In the genomic region with DNA sequence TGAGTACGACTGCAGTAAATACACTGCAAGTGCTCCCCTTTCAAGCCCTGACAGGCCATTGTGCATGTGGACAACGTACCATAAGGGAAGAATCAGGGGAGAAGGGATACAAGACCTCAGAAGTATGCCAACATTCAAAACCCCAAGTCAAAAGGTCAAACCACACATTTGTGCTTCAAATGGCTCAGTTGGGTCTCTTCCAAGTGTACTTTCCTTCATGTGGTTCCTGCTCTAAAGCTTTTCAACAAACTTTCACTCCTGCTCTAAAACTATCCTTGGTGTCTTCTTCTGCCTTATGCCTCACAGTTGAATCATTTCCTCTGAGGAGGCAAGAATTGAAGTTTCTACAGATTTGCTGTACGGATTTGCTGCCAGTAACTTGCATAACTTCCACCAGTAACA, we compare ENCODE assay signal across 12 cellular contexts.
A peak's percentile ranks its signal among the peaks of the same experiment; 100 is the strongest.
DNase-seq lines count a peak whose midpoint lies in the region; ATAC-seq and TF ChIP-seq lines count a peak whose summit lies in the region.
"Had no signal": no experiment of that assay in that cellular context is flagged by ENCODE, and none has a peak within 500 bp of the region (broad histone marks: within the 10 kb centered on the region; RNA-seq: fewer than 3 reads in every experiment).

No MANE protein-coding gene starts in this region.

- no peaks in the 10 kb centered on the region for H3K27me3 Mint-ChIP-seq in H9 (ENCODE audit: low read depth)
- no peaks in the 10 kb centered on the region for H3K27me3 Mint-ChIP-seq in naive thymus-derived CD4-positive, alpha-beta T cell

- H3K36me3 ChIP-seq in IMR-90 (ENCODE audit: control insufficient read depth, insufficient read depth, low read length) (no peaks in the 10 kb centered on the region), brain microvascular endothelial cell (replicated peaks) (no peaks in the 10 kb centered on the region)
- H3K36me3 ChIP-seq in naive thymus-derived CD4-positive, alpha-beta T cell (ENCODE audit: control insufficient read depth in 2 of 3, insufficient read depth in 3 of 3, low read length in 3 of 3), result no peaks in the 10 kb centered on the region
- H3K36me3 ChIP-seq: gastrocnemius medialis had no signal

- H3K4me1 Mint-ChIP-seq in H9, result peaks cover 14% of the 10 kb centered on the region in 2 experiments
- no peaks in the 10 kb centered on the region for H3K4me1 Mint-ChIP-seq in naive thymus-derived CD4-positive, alpha-beta T cell

- no peak for TF ChIP-seq POLR2A in IMR-90 (IDR thresholded peaks at IDR 0.05; ENCODE audit: low read depth, low read length)

- H2AFZ ChIP-seq in IMR-90 (replicated peaks; ENCODE audit: low read length, poor library complexity), result no peak overlapping the region
- no peak overlapping the region for H2AFZ ChIP-seq in H9 (ENCODE audit: low read length)

- H3K9ac ChIP-seq in IMR-90 (ENCODE audit: low read depth, low read length) (no peak overlapping the region), H9 (ENCODE audit: extremely low read depth, insufficient read length, low read length) (no peak overlapping the region)

- WGBS in IMR-90 (ENCODE audit: extremely low coverage in 2 of 2, insufficient read length in 1 of 2), 2 experiments, result 0% methylated on average over 1 of the region's 3 CpGs; no CpG with 5 or more reads in 1 of the 2 experiments
- WGBS in H9 (ENCODE audit: extremely low coverage, insufficient read length, low lambda C conversion rate), result no CpG with 5 or more reads among the region's 3 CpGs

- H2BK15ac ChIP-seq in IMR-90 (ENCODE audit: low read depth, low read length), result no peak overlapping the region
- no peak overlapping the region for H2BK15ac ChIP-seq in H9 (ENCODE audit: low read depth, low read length)

- no peak overlapping the region for H4K91ac ChIP-seq in IMR-90 (ENCODE audit: insufficient read depth, low read depth, low read length)
- no peak overlapping the region for H4K91ac ChIP-seq in H9 (ENCODE audit: insufficient read length, low read depth, low read length)

- H2AK9ac ChIP-seq in IMR-90 (replicated peaks; ENCODE audit: low read depth, low read length, poor library complexity), result no peak overlapping the region

- no peak overlapping the region for H3K18ac ChIP-seq in IMR-90 (ENCODE audit: low read depth, low read length)
- H3K18ac ChIP-seq in H9 (ENCODE audit: insufficient read length, low read depth, low read length), result no peak overlapping the region

- ATAC-seq in IMR-90 (ENCODE audit: low read depth), result peak; percentile 89
- no peak for ATAC-seq in naive thymus-derived CD4-positive, alpha-beta T cell
- no peak for ATAC-seq in activated CD4-positive, CD25-positive, alpha-beta regulatory T cell treated with anti-CD3 and anti-CD28 coated beads, Interleukin-2, amount 50 U/mL, for 24 hours
- ATAC-seq: gastrocnemius medialis, K562 had no signal

- no peak overlapping the region for H2BK12ac ChIP-seq in H9 (ENCODE audit: insufficient read length, low read depth, low read length)

- H3K27me3 ChIP-seq in IMR-90 (ENCODE audit: control insufficient read depth, insufficient read depth, low read length), result peaks cover 11% of the 10 kb centered on the region
- no peaks in the 10 kb centered on the region for H3K27me3 ChIP-seq in brain microvascular endothelial cell (replicated peaks)
- H3K27me3 ChIP-seq in H9 (ENCODE audit: insufficient read depth, low read length), result no peaks in the 10 kb centered on the region
- H3K27me3 ChIP-seq in naive thymus-derived CD4-positive, alpha-beta T cell (ENCODE audit: control insufficient read depth in 2 of 2, insufficient read depth in 2 of 2, low read length in 2 of 2), result no peaks in the 10 kb centered on the region
- H3K27me3 ChIP-seq: gastrocnemius medialis had no signal

- TF ChIP-seq RAD21 in IMR-90 (IDR thresholded peaks at IDR 0.05; ENCODE audit: low read length), result no peak

- H3K79me1 ChIP-seq in IMR-90 (ENCODE audit: low read depth in 1 of 2, low read length in 2 of 2) (no peaks in the 10 kb centered on the region), H9 (ENCODE audit: insufficient read depth, low read depth, low read length, poor library complexity, severe bottlenecking) (no peaks in the 10 kb centered on the region)

- no peak overlapping the region for H4K5ac ChIP-seq in IMR-90 (ENCODE audit: low read depth, low read length)
- H4K5ac ChIP-seq in H9 (ENCODE audit: insufficient read length, low read depth, low read length), result no peak overlapping the region

- BruUV-seq in IMR-90 (replicated peaks; lab: Mats Ljungman, UMichigan), result no TSS peak

- H3K4me1 ChIP-seq in IMR-90 (ENCODE audit: control insufficient read depth, insufficient read depth, low read length) (peaks cover 13% of the 10 kb centered on the region), H9 (ENCODE audit: insufficient read depth, low read length) (no peaks in the 10 kb centered on the region; the same call in 1 of the 2 replicates)
- no peaks in the 10 kb centered on the region for H3K4me1 ChIP-seq in naive thymus-derived CD4-positive, alpha-beta T cell (ENCODE audit: control insufficient read depth in 2 of 2, insufficient read depth in 2 of 2, low read length in 2 of 2)
- H3K4me1 ChIP-seq: gastrocnemius medialis had no signal

- H2BK5ac ChIP-seq in IMR-90 (ENCODE audit: low read depth, low read length, poor library complexity, severe bottlenecking) (no peak overlapping the region), H9 (ENCODE audit: insufficient read length, low read length) (no peak overlapping the region)

- TF ChIP-seq CTCF in AG10803 (conservative IDR thresholded peaks at IDR 0.05; ENCODE audit: low read length) (no peak), IMR-90 (conservative IDR thresholded peaks at IDR 0.05; ENCODE audit: low read depth, low read length) (no peak), brain microvascular endothelial cell (IDR thresholded peaks at IDR 0.05; ENCODE audit: low read depth, low read length, missing control alignments) (no peak), H9 (conservative IDR thresholded peaks at IDR 0.05) (no peak)

- H3K27ac Mint-ChIP-seq in H9, result no peak overlapping the region; a peak in 1 of 7 replicates
- no peak overlapping the region for H3K27ac Mint-ChIP-seq in naive thymus-derived CD4-positive, alpha-beta T cell

- H3K4me3 Mint-ChIP-seq in H9, result no peak overlapping the region; a peak in 1 of 5 replicates
- H3K4me3 Mint-ChIP-seq in naive thymus-derived CD4-positive, alpha-beta T cell, result no peak overlapping the region

- H3K36me3 Mint-ChIP-seq in H9 (ENCODE audit: insufficient read depth in 1 of 3, low read depth in 3 of 3), result no peaks in the 10 kb centered on the region
- H3K36me3 Mint-ChIP-seq in naive thymus-derived CD4-positive, alpha-beta T cell, result peaks cover 0 to 7% (median 0%) of the 10 kb centered on the region in 5 donors

- no peak overlapping the region for H3K4me3 ChIP-seq in AG10803 (ENCODE audit: low read length)
- H3K4me3 ChIP-seq in IMR-90 (ENCODE audit: insufficient read depth, low read depth, low read length), result no peak overlapping the region
- no peak overlapping the region for H3K4me3 ChIP-seq in brain microvascular endothelial cell (ENCODE audit: low read depth, low read length)
- no peak overlapping the region for H3K4me3 ChIP-seq in naive thymus-derived CD4-positive, alpha-beta T cell (ENCODE audit: low read length)
- H3K4me3 ChIP-seq: gastrocnemius medialis, K562, lung had no signal

- intact Hi-C loops in IMR-90 (cut with micrococcal nuclease), result no loop called here
- intact Hi-C loops in naive thymus-derived CD4-positive, alpha-beta T cell (cut with micrococcal nuclease), result no loop called here

- H3K79me2 ChIP-seq in H9 (ENCODE audit: insufficient read depth, low read length), result no peaks in the 10 kb centered on the region

- H3K56ac ChIP-seq in IMR-90 (ENCODE audit: extremely low read depth, insufficient read depth, low read length) (no peak overlapping the region), H9 (ENCODE audit: insufficient read length, low read depth, low read length) (no peak overlapping the region)

- peak overlapping the region; percentile 2; the same call in 1 of the 2 replicates for H3K27ac ChIP-seq in IMR-90 (ENCODE audit: insufficient read depth, low read length)
- H3K27ac ChIP-seq in brain microvascular endothelial cell, result peak overlapping the region; percentile 70
- no peak overlapping the region for H3K27ac ChIP-seq in H9 (ENCODE audit: insufficient read length, low read depth, low read length)
- H3K27ac ChIP-seq in naive thymus-derived CD4-positive, alpha-beta T cell (ENCODE audit: low read depth, low read length), result no peak overlapping the region
- H3K27ac ChIP-seq: gastrocnemius medialis had no signal

- H2BK20ac ChIP-seq in IMR-90 (ENCODE audit: low read depth, low read length) (no peak overlapping the region), H9 (ENCODE audit: low read depth, low read length, poor library complexity, severe bottlenecking) (no peak overlapping the region)

- POLR2A ChIA-PET in IMR-90 (lab: Charles Lee; ENCODE audit: unreplicated experiment), result interaction anchor here (0.6 kb wide), 1 partner anchor 452 kb away, joined by 3 read pairs; no protein-coding TSS in a partner anchor
- POLR2A ChIA-PET in naive thymus-derived CD4-positive, alpha-beta T cell (lab: Charles Lee), result no interaction called here

- dilution Hi-C loops in IMR-90 (cut with HindIII; ENCODE audit: low sequenced_read_pairs, unreplicated experiment), result no loop called here

- H2BK120ac ChIP-seq in IMR-90 (ENCODE audit: low read depth, low read length), result no peak overlapping the region
- no peak overlapping the region for H2BK120ac ChIP-seq in H9 (ENCODE audit: low read depth, low read length, poor library complexity, severe bottlenecking)

- no peaks in the 10 kb centered on the region for H3K9me3 ChIP-seq in IMR-90 (ENCODE audit: control insufficient read depth, insufficient read depth, low read length)
- no peaks in the 10 kb centered on the region for H3K9me3 ChIP-seq in H9 (ENCODE audit: control insufficient read depth, low read depth, low read length)
- H3K9me3 ChIP-seq in naive thymus-derived CD4-positive, alpha-beta T cell (ENCODE audit: control insufficient read depth in 2 of 3, low read length in 3 of 3), result no peaks in the 10 kb centered on the region
- H3K9me3 ChIP-seq: gastrocnemius medialis had no signal

- H2AK5ac ChIP-seq in IMR-90 (ENCODE audit: low read depth, low read length) (no peak overlapping the region; the same call in 1 of the 2 replicates), H9 (ENCODE audit: insufficient read length, low read length) (no peak overlapping the region)

- no peak overlapping the region for H3K4ac ChIP-seq in IMR-90 (ENCODE audit: low read depth, low read length)
- no peak overlapping the region for H3K4ac ChIP-seq in H9 (ENCODE audit: low read depth, low read length)

- H3K23ac ChIP-seq in IMR-90 (ENCODE audit: low read depth, low read length), result no peak overlapping the region
- no peak overlapping the region for H3K23ac ChIP-seq in H9 (ENCODE audit: insufficient read length, low read depth, low read length)

- no peak overlapping the region for H3T11ph ChIP-seq in H9 (ENCODE audit: low read length)

- in situ Hi-C loops in IMR-90 (cut with MboI; ENCODE audit: low sequenced_read_pairs) (no loop called here), brain microvascular endothelial cell (cut with HindIII; ENCODE audit: low pct_ligation_motif_present, low sequenced_read_pairs) (no loop called here)

- CTCF ChIA-PET in IMR-90 (lab: Yijun Ruan, JAX), result no interaction called here
- CTCF ChIA-PET in naive thymus-derived CD4-positive, alpha-beta T cell (lab: Charles Lee), result no interaction called here

- H4K8ac ChIP-seq in IMR-90 (ENCODE audit: low read depth in 2 of 2, low read length in 2 of 2), result peak overlapping the region in 1 of 2 experiments; percentile 10; a peak in 1 of 4 replicates
- no peak overlapping the region for H4K8ac ChIP-seq in H9 (replicated peaks; ENCODE audit: insufficient read length, low read depth, low read length)

- H3K9me3 Mint-ChIP-seq in H9, result peaks cover 2 to 3% of the 10 kb centered on the region in 2 experiments; a peak in 3 of 5 replicates
- H3K9me3 Mint-ChIP-seq in naive thymus-derived CD4-positive, alpha-beta T cell, result peaks cover 0 to 25% (median 3%) of the 10 kb centered on the region in 11 donors

- H4K20me1 ChIP-seq in IMR-90 (ENCODE audit: insufficient read depth, low read length) (no peaks in the 10 kb centered on the region), H9 (ENCODE audit: control insufficient read depth, insufficient read depth, insufficient read length) (no peaks in the 10 kb centered on the region)

- H3K23me2 ChIP-seq in H9 (ENCODE audit: insufficient read length, low read depth, low read length, poor library complexity, severe bottlenecking), result no peaks in the 10 kb centered on the region

- H3K14ac ChIP-seq in IMR-90 (replicated peaks; ENCODE audit: low read depth, low read length) (no peak overlapping the region), H9 (ENCODE audit: insufficient read depth, low read length) (no peak overlapping the region)

- DNase-seq in AG10803 (ENCODE audit: low read depth), result peak; percentile 99
- DNase-seq in IMR-90, result peak; percentile 97
- DNase-seq in brain microvascular endothelial cell, result peak; percentile 94
- peak; percentile 32 for DNase-seq in kidney glomerular epithelial cell (lab: John Stamatoyannopoulos, UW)
- DNase-seq in H9, result no peak
- DNase-seq in NCI-H1694 treated with DMSO at 0.1 percent for 48 hours (lab: John Stamatoyannopoulos, UW), result no peak
- DNase-seq in naive thymus-derived CD4-positive, alpha-beta T cell, result no peak
- DNase-seq: gastrocnemius medialis, NCI-H510A had no signal

- H3K4me2 ChIP-seq in IMR-90 (ENCODE audit: low read depth, low read length), result peak overlapping the region; percentile 2; the same call in 1 of the 2 replicates
- no peak overlapping the region for H3K4me2 ChIP-seq in H9 (ENCODE audit: insufficient read depth, insufficient read length, low read length)

- 0 out of 2 replicates have a peak, but pooled peaks cover 3% of the 10 kb centered on the region for H3K9me1 ChIP-seq in IMR-90 (ENCODE audit: insufficient read depth, low read length)

Comparison
In these comparisons a context has a peak if more than half of its experiments do, and no peak if none do; other contexts are left out.
1. DNase-seq: peak in AG10803 (single experiment), IMR-90 (single experiment), brain microvascular endothelial cell (single experiment) and kidney glomerular epithelial cell (single experiment); none in H9 (single experiment), NCI-H1694 treated with DMSO at 0.1 percent for 48 hours (single experiment) and naive thymus-derived CD4-positive, alpha-beta T cell (0 of 9).
2. H3K27ac ChIP-seq: peak in IMR-90 (single experiment) and brain microvascular endothelial cell (single experiment); none in H9 (single experiment) and naive thymus-derived CD4-positive, alpha-beta T cell (single experiment).